In the genomic region with DNA sequence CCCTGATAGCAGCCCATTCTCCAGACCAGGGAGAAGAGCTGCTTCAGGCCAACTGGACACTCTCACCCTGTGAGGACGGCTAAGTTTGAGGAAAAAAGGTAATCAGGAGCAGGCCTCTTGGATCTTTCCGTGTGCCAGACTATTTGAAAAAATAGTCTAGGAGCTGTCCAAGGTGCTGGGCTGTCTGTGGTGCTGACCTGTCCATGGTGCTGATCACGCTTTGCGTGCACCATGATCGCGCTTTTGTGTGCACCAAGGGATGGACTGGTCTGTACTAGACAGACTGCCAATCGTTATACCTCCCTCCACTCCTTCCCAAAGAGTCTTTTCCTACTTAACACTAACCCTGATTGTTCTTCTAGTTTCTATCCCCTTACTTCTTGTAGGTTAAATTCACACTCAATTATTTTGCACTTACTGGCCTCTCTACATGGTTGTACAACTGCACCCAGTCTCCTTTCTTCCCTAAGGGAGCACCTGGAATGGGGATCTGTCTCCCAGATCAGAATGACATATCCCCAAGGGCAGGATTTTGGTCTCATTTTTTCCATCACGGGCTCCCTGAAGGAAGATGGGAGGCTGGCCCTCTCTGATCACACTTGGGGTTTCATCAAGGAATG, we compare ENCODE assay signal across 1 cellular context.
TF ChIP-seq lines count a peak whose summit lies in the region.

No MANE protein-coding gene starts in this region.

TF ChIP-seq in K562, 482 proteins besides CTCF, POLR2A, EP300 and RAD21 (continued from another document and continues in another):
- peak; percentile 86 for TF ChIP-seq TFAP4 (CRISPR knock-in tag; IDR thresholded peaks at IDR 0.05; ENCODE audit: borderline replicate concordance)
- TF ChIP-seq NFIX (CRISPR knock-in tag; IDR thresholded peaks at IDR 0.05; ENCODE audit: low read depth), result no peak
- TF ChIP-seq TCF7 (IDR thresholded peaks at IDR 0.05; ENCODE audit: borderline replicate concordance), result no peak
- no peak for TF ChIP-seq MCM7 (IDR thresholded peaks at IDR 0.05)
- no peak for TF ChIP-seq NCOR1 (IDR thresholded peaks at IDR 0.05)
- TF ChIP-seq ZNF143 (CRISPR knock-in tag; IDR thresholded peaks at IDR 0.05), result peak; percentile 55; the same call in 1 of the 2 replicates
- TF ChIP-seq SPI1 (IDR thresholded peaks at IDR 0.05; ENCODE audit: borderline replicate concordance, low read depth, low read length), result no peak
- peak; percentile 92 for TF ChIP-seq FOXJ2 (tag; IDR thresholded peaks at IDR 0.05)
- TF ChIP-seq CREB3L1 (IDR thresholded peaks at IDR 0.05; ENCODE audit: borderline replicate concordance, low read depth), result no peak
- TF ChIP-seq ZNF778 (CRISPR knock-in tag; IDR thresholded peaks at IDR 0.05), result no peak
- peak; percentile 97 for TF ChIP-seq ZNF175 (CRISPR knock-in tag; IDR thresholded peaks at IDR 0.05; ENCODE audit: low read depth)
- TF ChIP-seq CHCHD3 (CRISPR knock-in tag; IDR thresholded peaks at IDR 0.05), result no peak
- TF ChIP-seq ILK (tag; IDR thresholded peaks at IDR 0.05; ENCODE audit: borderline replicate concordance, low read depth), result 0 out of 2 replicates have a peak, but pooled peaks have one; percentile 9
- peak; percentile 98 for TF ChIP-seq E2F1 (CRISPR knock-in tag; IDR thresholded peaks at IDR 0.05)
- TF ChIP-seq ZNF121 (CRISPR knock-in tag; conservative IDR thresholded peaks at IDR 0.05), result peak; percentile 58
- peak; percentile 97 for TF ChIP-seq LCOR (CRISPR knock-in tag; IDR thresholded peaks at IDR 0.05)
- TF ChIP-seq PHTF2 (CRISPR knock-in tag; IDR thresholded peaks at IDR 0.05), result no peak
- TF ChIP-seq, protein P1, sequence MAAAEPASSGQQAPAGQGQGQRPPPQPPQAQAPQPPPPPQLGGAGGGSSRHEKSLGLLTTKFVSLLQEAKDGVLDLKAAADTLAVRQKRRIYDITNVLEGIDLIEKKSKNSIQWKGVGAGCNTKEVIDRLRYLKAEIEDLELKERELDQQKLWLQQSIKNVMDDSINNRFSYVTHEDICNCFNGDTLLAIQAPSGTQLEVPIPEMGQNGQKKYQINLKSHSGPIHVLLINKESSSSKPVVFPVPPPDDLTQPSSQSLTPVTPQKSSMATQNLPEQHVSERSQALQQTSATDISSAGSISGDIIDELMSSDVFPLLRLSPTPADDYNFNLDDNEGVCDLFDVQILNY (CRISPR knock-in tag; IDR thresholded peaks at IDR 0.05), result peak; percentile 99
- TF ChIP-seq RBBP5 (IDR thresholded peaks at IDR 0.05; ENCODE audit: borderline replicate concordance, insufficient read depth, low read length, poor library complexity, severe bottlenecking), result no peak
- TF ChIP-seq CREB3 (tag; conservative IDR thresholded peaks at IDR 0.05; ENCODE audit: low read depth), result peak; percentile 96
- peak; percentile 94 for TF ChIP-seq FOXJ3 (CRISPR knock-in tag; IDR thresholded peaks at IDR 0.05)
- TF ChIP-seq TCF15 (CRISPR knock-in tag; IDR thresholded peaks at IDR 0.05), result 0 out of 2 replicates have a peak, but pooled peaks have one; percentile 37
- no peak for TF ChIP-seq MEF2A (IDR thresholded peaks at IDR 0.05; ENCODE audit: control insufficient read depth, low read depth, low read length)
- no peak for TF ChIP-seq RBFOX2 (IDR thresholded peaks at IDR 0.05; ENCODE audit: low read depth, low read length)
- TF ChIP-seq TARDBP (IDR thresholded peaks at IDR 0.05), result peak; percentile 86; the same call in 1 of the 2 replicates
- TF ChIP-seq ZC3H8 (IDR thresholded peaks at IDR 0.05), result no peak
- TF ChIP-seq HDAC1 (IDR thresholded peaks at IDR 0.05), result peak in 1 of 2 experiments; percentile 92; a peak in 2 of 4 replicates
- 0 out of 2 replicates have a peak, but pooled peaks have one; percentile 36 for TF ChIP-seq ZNF79 (CRISPR knock-in tag; IDR thresholded peaks at IDR 0.05; ENCODE audit: low read depth)
- TF ChIP-seq ATF6 (CRISPR knock-in tag; IDR thresholded peaks at IDR 0.05), result peak; percentile 99
- no peak for TF ChIP-seq ARNT (IDR thresholded peaks at IDR 0.05)
- TF ChIP-seq KLF6 (CRISPR knock-in tag; IDR thresholded peaks at IDR 0.05; ENCODE audit: borderline replicate concordance), result peak; percentile 86; the same call in 1 of the 2 replicates
- no peak for TF ChIP-seq KHSRP (IDR thresholded peaks at IDR 0.05)
- no peak for TF ChIP-seq NONO (IDR thresholded peaks at IDR 0.05; ENCODE audit: low read depth in 2 of 2, low read length in 1 of 2)
- peak; percentile 99 for TF ChIP-seq FOXP1 (CRISPR knock-in tag; IDR thresholded peaks at IDR 0.05)
- TF ChIP-seq DDX20 (tag; IDR thresholded peaks at IDR 0.05; ENCODE audit: low read depth), result peak; percentile 64; the same call in 1 of the 2 replicates
- TF ChIP-seq TEAD4 (IDR thresholded peaks at IDR 0.05; ENCODE audit: low read length), result peak; percentile 45; the same call in 1 of the 2 replicates
- TF ChIP-seq TEAD4 (CRISPR knock-in tag; IDR thresholded peaks at IDR 0.05; ENCODE audit: borderline replicate concordance), result peak; percentile 99
- TF ChIP-seq ZFPM2 (CRISPR knock-in tag; IDR thresholded peaks at IDR 0.05), result 0 out of 2 replicates have a peak, but pooled peaks have one; percentile 23
- TF ChIP-seq NR2C2 (CRISPR knock-in tag; IDR thresholded peaks at IDR 0.05), result peak; percentile 93
- 0 out of 2 replicates have a peak, but pooled peaks have one; percentile 43 for TF ChIP-seq NR2C2 (tag; IDR thresholded peaks at IDR 0.05)
- TF ChIP-seq NR4A1 (CRISPR knock-in tag; IDR thresholded peaks at IDR 0.05), result no peak
- peak; percentile 87 for TF ChIP-seq NR4A1 (tag; IDR thresholded peaks at IDR 0.05)
- no peak for TF ChIP-seq BRD9 (IDR thresholded peaks at IDR 0.05; ENCODE audit: low read depth, partially characterized antibody)
- TF ChIP-seq ZNF431 (CRISPR knock-in tag; IDR thresholded peaks at IDR 0.05), result peak; percentile 60
- TF ChIP-seq ZBTB8A (IDR thresholded peaks at IDR 0.05; ENCODE audit: partially characterized antibody), result no peak
- TF ChIP-seq FOS (IDR thresholded peaks at IDR 0.05; ENCODE audit: extremely low read depth, insufficient read length), result no peak
- TF ChIP-seq SRF (CRISPR knock-in tag; IDR thresholded peaks at IDR 0.05), result peak in 1 of 2 experiments; percentile 96; a peak in 2 of 4 replicates
- TF ChIP-seq NCOA1 (IDR thresholded peaks at IDR 0.05; ENCODE audit: low read depth), result peak; percentile 100
- no peak for TF ChIP-seq PHF8 (IDR thresholded peaks at IDR 0.05; ENCODE audit: borderline replicate concordance, low read length)
- no peak for TF ChIP-seq ZNF398 (CRISPR knock-in tag; IDR thresholded peaks at IDR 0.05)
- TF ChIP-seq, protein P2, sequence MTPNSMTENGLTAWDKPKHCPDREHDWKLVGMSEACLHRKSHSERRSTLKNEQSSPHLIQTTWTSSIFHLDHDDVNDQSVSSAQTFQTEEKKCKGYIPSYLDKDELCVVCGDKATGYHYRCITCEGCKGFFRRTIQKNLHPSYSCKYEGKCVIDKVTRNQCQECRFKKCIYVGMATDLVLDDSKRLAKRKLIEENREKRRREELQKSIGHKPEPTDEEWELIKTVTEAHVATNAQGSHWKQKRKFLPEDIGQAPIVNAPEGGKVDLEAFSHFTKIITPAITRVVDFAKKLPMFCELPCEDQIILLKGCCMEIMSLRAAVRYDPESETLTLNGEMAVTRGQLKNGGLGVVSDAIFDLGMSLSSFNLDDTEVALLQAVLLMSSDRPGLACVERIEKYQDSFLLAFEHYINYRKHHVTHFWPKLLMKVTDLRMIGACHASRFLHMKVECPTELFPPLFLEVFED (CRISPR knock-in tag; conservative IDR thresholded peaks at IDR 0.05), result 0 out of 2 replicates have a peak, but pooled peaks have one; percentile 62
- TF ChIP-seq CBX8 (IDR thresholded peaks at IDR 0.05; ENCODE audit: borderline replicate concordance, extremely low read depth, low read depth, low read length, poor library complexity, severe bottlenecking), result no peak
- TF ChIP-seq RNF2 (IDR thresholded peaks at IDR 0.05), result no peak
- TF ChIP-seq PTBP1 (IDR thresholded peaks at IDR 0.05; ENCODE audit: low read depth, low read length), result no peak
- TF ChIP-seq ZNF253 (CRISPR knock-in tag; conservative IDR thresholded peaks at IDR 0.05), result no peak
